In the genomic region with DNA sequence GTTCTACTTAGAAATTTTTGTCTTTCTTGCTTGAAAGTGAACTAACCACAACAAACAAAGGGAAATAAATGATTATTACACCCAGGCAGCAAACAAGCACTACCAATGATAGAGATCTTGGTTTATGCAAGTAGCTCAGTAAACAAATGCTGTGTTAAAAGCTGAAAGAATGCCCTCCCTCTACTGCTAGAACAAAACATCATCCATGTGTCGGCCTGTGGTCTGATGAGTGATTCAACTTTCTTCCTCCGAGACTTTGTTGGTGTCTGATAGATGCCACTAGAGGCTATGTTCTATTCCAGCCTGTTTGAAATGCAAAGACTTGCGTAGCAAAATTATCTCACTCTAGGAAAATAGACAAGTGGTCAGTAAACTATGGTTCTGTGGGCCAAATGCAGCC, we compare ENCODE assay signal across 16 cellular contexts.
DNase-seq lines count a peak whose midpoint lies in the region; ATAC-seq and TF ChIP-seq lines count a peak whose summit lies in the region.
"Had no signal": no experiment of that assay in that cellular context is flagged by ENCODE, and none has a peak within 500 bp of the region (broad histone marks: within the 10 kb centered on the region; RNA-seq: fewer than 3 reads in every experiment).

No MANE protein-coding gene starts in this region.

- H3K9me3 Mint-ChIP-seq in endodermal cell (no peaks in the 10 kb centered on the region), neural progenitor cell (no peaks in the 10 kb centered on the region)

- H3K36me3 ChIP-seq in endodermal cell (ENCODE audit: control insufficient read depth, insufficient read depth, low read length) = no peaks in the 10 kb centered on the region
- no peaks in the 10 kb centered on the region for H3K36me3 ChIP-seq in neural progenitor cell
- H3K36me3 ChIP-seq in adrenal gland (replicated peaks in 1 of 2) = no peaks in the 10 kb centered on the region

- H3K4me1 ChIP-seq in endodermal cell (ENCODE audit: control insufficient read depth, insufficient read depth, low read length) = no peaks in the 10 kb centered on the region
- H3K4me1 ChIP-seq in neural progenitor cell = peaks cover 8% of the 10 kb centered on the region
- H3K4me1 ChIP-seq in adrenal gland (replicated peaks in 1 of 2) = no peaks in the 10 kb centered on the region

- H3K9me3 ChIP-seq in endodermal cell (ENCODE audit: control insufficient read depth, low read length) = no peaks in the 10 kb centered on the region
- H3K9me3 ChIP-seq in neural progenitor cell (ENCODE audit: low read depth) = no peaks in the 10 kb centered on the region
- H3K9me3 ChIP-seq in adrenal gland (replicated peaks in 1 of 3) = no peaks in the 10 kb centered on the region
- H3K9me3 ChIP-seq: SK-N-SH had no signal

- H3K4me3 ChIP-seq in endodermal cell (ENCODE audit: low read length) (no peak overlapping the region), neural progenitor cell (no peak overlapping the region), adrenal gland (no peak overlapping the region)

- no peaks in the 10 kb centered on the region for H3K79me2 ChIP-seq in neural progenitor cell (ENCODE audit: low read depth)

- H3F3A ChIP-seq in neural progenitor cell (ENCODE audit: low read depth) = peaks cover 5% of the 10 kb centered on the region

- TF ChIP-seq POLR2A in adrenal gland (IDR thresholded peaks at IDR 0.05) = no peak

- peaks cover 20% of the 10 kb centered on the region for H3K4me1 Mint-ChIP-seq in endodermal cell
- H3K4me1 Mint-ChIP-seq in neural progenitor cell = peaks cover 2% of the 10 kb centered on the region

- peak overlapping the region; percentile 1 for H2AFZ ChIP-seq in neural progenitor cell (replicated peaks)

- intact Hi-C loops in left cardiac atrium (cut with DNase I) (no loop called here), adrenal gland (cut with DNase I) (no loop called here)

- H3K27ac ChIP-seq in endodermal cell (ENCODE audit: low read depth, low read length) (peak overlapping the region; percentile 16), neural progenitor cell (no peak overlapping the region), adrenal gland (no peak overlapping the region)
- H3K27ac ChIP-seq: C4-2B, HL-60 had no signal

- DNase-seq in M059J (ENCODE audit: low read depth) (peak; percentile 84), endodermal cell (no peak), neural progenitor cell (ENCODE audit: low spot score) (no peak), left cardiac atrium (no peak), adrenal gland (no peak)
- DNase-seq: ACHN, IMR-90, NCI-H1436 treated with DMSO at 0.1 percent for 48 hours, NCI-H2029, NCI-H524 treated with DMSO at 0.1 percent for 48 hours, SHP77 treated with DMSO at 0.1 percent for 48 hours, SK-N-SH had no signal

- H3K27me3 ChIP-seq in endodermal cell (ENCODE audit: control insufficient read depth, insufficient read depth, low read length, poor library complexity, severe bottlenecking) = no peaks in the 10 kb centered on the region
- no peaks in the 10 kb centered on the region for H3K27me3 ChIP-seq in neural progenitor cell
- no peaks in the 10 kb centered on the region for H3K27me3 ChIP-seq in adrenal gland

- H3K4me3 Mint-ChIP-seq in endodermal cell (no peak overlapping the region), neural progenitor cell (no peak overlapping the region)

- peaks cover 7% of the 10 kb centered on the region for H3K27me3 Mint-ChIP-seq in endodermal cell (ENCODE audit: insufficient read depth)
- no peaks in the 10 kb centered on the region for H3K27me3 Mint-ChIP-seq in neural progenitor cell (ENCODE audit: insufficient read depth, low read depth)

- no peak overlapping the region for H3K27ac Mint-ChIP-seq in endodermal cell
- H3K27ac Mint-ChIP-seq in neural progenitor cell = no peak overlapping the region

- ATAC-seq in GM18519 (IDR thresholded peaks at IDR 0.05; ENCODE audit: low FRiP score, unreplicated experiment) (no peak), HG03442 (IDR thresholded peaks at IDR 0.05; ENCODE audit: unreplicated experiment) (no peak), left cardiac atrium (no peak)

- no peaks in the 10 kb centered on the region for H3K36me3 Mint-ChIP-seq in endodermal cell (ENCODE audit: low read depth)
- H3K36me3 Mint-ChIP-seq in neural progenitor cell = no peaks in the 10 kb centered on the region

- no peak for TF ChIP-seq CTCF in endodermal cell (conservative IDR thresholded peaks at IDR 0.05)
- TF ChIP-seq CTCF in neural progenitor cell (IDR thresholded peaks at IDR 0.05) = no peak
- no peak for TF ChIP-seq CTCF in adrenal gland (IDR thresholded peaks at IDR 0.05)

- WGBS in endodermal cell (ENCODE audit: insufficient coverage in 1 of 2, insufficient read length in 1 of 2), 2 experiments = 78 to 85% methylated on average over 3 of the region's 3 CpGs
- 84 to 92% (median 88%) methylated on average over 3 of the region's 3 CpGs for WGBS in adrenal gland, 4 donors

- H3K4me2 ChIP-seq in neural progenitor cell = no peak overlapping the region
- H3K4me2 ChIP-seq: SK-N-SH had no signal

- H3K9ac ChIP-seq in endodermal cell (ENCODE audit: extremely low read depth, low read length, poor library complexity, severe bottlenecking) = no peak overlapping the region
- H3K9ac ChIP-seq in neural progenitor cell = no peak overlapping the region
- H3K9ac ChIP-seq: SK-N-SH had no signal

- H4K20me1 ChIP-seq in neural progenitor cell (ENCODE audit: low read depth) = no peaks in the 10 kb centered on the region
